ENCODE assay signal across 11 cellular contexts in the genomic region with DNA sequence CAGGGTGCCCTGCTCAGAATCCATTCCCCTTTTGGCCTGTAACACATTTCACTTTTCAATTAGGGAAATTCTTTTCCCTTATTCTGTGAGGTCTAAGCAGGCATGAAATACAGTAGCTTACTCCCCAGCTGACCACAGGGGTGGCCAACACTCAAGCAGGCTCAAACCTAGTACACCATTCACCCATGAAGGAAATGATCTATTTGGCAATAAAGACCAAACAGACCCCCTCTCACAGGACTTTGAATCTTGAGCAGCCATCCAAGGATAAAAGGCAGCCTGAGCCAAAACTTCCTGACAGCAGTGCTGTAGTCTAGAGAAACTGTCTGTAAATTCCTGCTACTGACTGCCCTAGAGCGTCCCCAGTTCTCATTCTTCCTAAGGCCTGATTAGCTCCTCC.
"Had no signal": no experiment of that assay in that cellular context is flagged by ENCODE, and none has a peak within 500 bp of the region (broad histone marks: within the 10 kb centered on the region; RNA-seq: fewer than 3 reads in every experiment).

No MANE protein-coding gene starts in this region.

- FAIRE-seq: H1, H54 had no signal

- H3K4me3 Mint-ChIP-seq: GM23338, H9, HFFc6 had no signal

- H3K27ac Mint-ChIP-seq: GM23338, H9 had no signal

- H3K27ac ChIP-seq: GM23248 had no signal

- H3K36me3 ChIP-seq: HAP-1 had no signal

- H3K4me3 ChIP-seq: GM23248, GM23338, HAP-1 had no signal

- H3K4me1 Mint-ChIP-seq: GM23338 had no signal

- DNase-seq: GM23248, GOT3, H7, H9, HCEC 1CT, HFFc6 had no signal

- ATAC-seq: GM23338, HCT116 had no signal
